10 cellular contexts compared by ENCODE assay signal in genomic region chr1:168609133-168609715, GRCh38. TPM values are rescaled to one million over a fixed set of nuclear protein-coding genes. Genes with fewer than 3 reads are reported as not detected.
A peak's percentile ranks its signal among the peaks of the same experiment; 100 is the strongest.
DNase-seq lines count a peak whose midpoint lies in the region; ATAC-seq and TF ChIP-seq lines count a peak whose summit lies in the region.
"Had no signal": no experiment of that assay in that cellular context is flagged by ENCODE, and none has a peak within 500 bp of the region (broad histone marks: within the 10 kb centered on the region; RNA-seq: fewer than 3 reads in every experiment).

No MANE protein-coding gene starts in this region.

- H3K4me1 ChIP-seq in tibial artery, result peaks cover 0 to 42% (median 36%) of the 10 kb centered on the region in 4 donors

- H3K9me3 ChIP-seq in tibial artery, result no peaks in the 10 kb centered on the region

- H3K4me3 ChIP-seq in tibial artery, result peak overlapping the region in 1 of 2 donors; percentile 21

- no peaks in the 10 kb centered on the region for H3K36me3 ChIP-seq in tibial artery

- peak overlapping the region; percentile 56 to 66 for H3K27ac ChIP-seq in tibial artery

- ATAC-seq in esophagus mucosa (peak; percentile 63), GM21737 (IDR thresholded peaks at IDR 0.05; ENCODE audit: unreplicated experiment) (no peak)
- ATAC-seq: activated CD4-positive, alpha-beta T cell treated with anti-CD3 and anti-CD28 coated beads for 36 hours had no signal

- DNase-seq in SK-N-DZ (ENCODE audit: low spot score) (peak; percentile 64), middle frontal gyrus (ENCODE audit: extremely low spot score, low spot score) (peak; percentile 44), tibial artery (peak; percentile 62 to 90), GM10266 (ENCODE audit: extremely low spot score) (no peak), hepatic stellate cell (ENCODE audit: low spot score) (no peak), NOMO-1 treated with dmso at 0.1 percent for 144 hours (lab: John Stamatoyannopoulos, UW; ENCODE audit: unreplicated experiment) (no peak)
- DNase-seq: activated CD4-positive, alpha-beta T cell treated with anti-CD3 and anti-CD28 coated beads for 36 hours; HFFc6 had no signal

- no peak for TF ChIP-seq CTCF in tibial artery (IDR thresholded peaks at IDR 0.05)
- TF ChIP-seq CTCF in GM10266 (IDR thresholded peaks at IDR 0.05; ENCODE audit: control insufficient read depth, insufficient read depth, low read depth, missing control alignments), result no peak

- intact Hi-C loops in tibial artery (cut with DNase I; ENCODE audit: low total_unique reads), result no loop called here

- no peaks in the 10 kb centered on the region for H3K27me3 ChIP-seq in tibial artery

RNA-seq across cellular contexts. Expression of gene XCL1, which starts 32.8 kb away (rescaled TPM):
- polyA plus RNA-seq in SK-N-DZ (2014; cell fraction: cytosol; rRNA removed), result 1.6 and 2.3 TPM in 2 replicates
- 28.1 and 29.9 TPM in 2 replicates for polyA plus RNA-seq in SK-N-DZ (2014; cell fraction: nucleus; rRNA removed)
- not detected for total RNA-seq in esophagus mucosa
- total RNA-seq: HFFc6 had no signal

Comparison
In these comparisons a context has a peak if more than half of its experiments do, and no peak if none do; other contexts are left out.
1. DNase-seq: peak in SK-N-DZ (single experiment), middle frontal gyrus (single experiment) and tibial artery (2 of 2); none in GM10266 (single experiment), hepatic stellate cell (single experiment) and NOMO-1 treated with dmso at 0.1 percent for 144 hours (single experiment).